Comparison of ENCODE assay signal across 22 cellular contexts in genomic region chr10:17179002-17179401, GRCh38. TPM values are rescaled to one million over a fixed set of nuclear protein-coding genes. Genes with fewer than 3 reads are reported as not detected.
DNase-seq lines count a peak whose midpoint lies in the region; ATAC-seq, FAIRE-seq and TF ChIP-seq lines count a peak whose summit lies in the region.
"Had no signal": no experiment of that assay in that cellular context is flagged by ENCODE, and none has a peak within 500 bp of the region (broad histone marks: within the 10 kb centered on the region; RNA-seq: fewer than 3 reads in every experiment).

No MANE protein-coding gene starts in this region.

- WGBS in K562 (ENCODE audit: insufficient coverage, low coverage, missing lambda C conversion rate) = 53% methylated on average over 3 of the region's 3 CpGs

- FAIRE-seq in H54 (lab: Jason Lieb, UNC) (peak; percentile 91), K562 (lab: Jason Lieb, UNC) (peak; percentile 23)
- FAIRE-seq: GM12878 had no signal

- TF ChIP-seq CTCF in K562 (IDR thresholded peaks at IDR 0.05 in 2 of 3, conservative IDR thresholded peaks at IDR 0.05 in 1 of 3; ENCODE audit: insufficient read depth in 2 of 3, low read depth in 1 of 3, low read length in 3 of 3) = no peak
- TF ChIP-seq CTCF in osteoblast (IDR thresholded peaks at IDR 0.05; ENCODE audit: extremely low read depth, low read depth, low read length) = no peak
- no peak for TF ChIP-seq CTCF in GM10248 (IDR thresholded peaks at IDR 0.05; ENCODE audit: control extremely low read depth, extremely low read depth, low read depth, missing control alignments)

- no TSS peak for BruUV-seq in K562 (replicated peaks; lab: Mats Ljungman, UMichigan)

- no peaks in the 10 kb centered on the region for H3K79me2 ChIP-seq in K562 (ENCODE audit: control insufficient read depth, insufficient read depth, low read length)
- H3K79me2 ChIP-seq in osteoblast (ENCODE audit: insufficient read depth, low read length) = no peaks in the 10 kb centered on the region

- in situ Hi-C loops in K562 (cut with MboI) = no loop called here

- H3K27me3 ChIP-seq in K562 (ENCODE audit: control insufficient read depth in 2 of 2, insufficient read depth in 2 of 2, low read length in 2 of 2) (no peaks in the 10 kb centered on the region), osteoblast (ENCODE audit: insufficient read depth, low read length) (no peaks in the 10 kb centered on the region)
- H3K27me3 ChIP-seq: esophagus muscularis mucosa, thyroid gland had no signal

- no peak overlapping the region for H3K9ac ChIP-seq in K562 (ENCODE audit: insufficient read depth in 1 of 2, low read depth in 2 of 2, low read length in 2 of 2)

- H3K4me3 ChIP-seq in K562 (no peak overlapping the region), osteoblast (ENCODE audit: insufficient read depth, low read length) (no peak overlapping the region)
- H3K4me3 ChIP-seq: esophagus muscularis mucosa, GM12878, lung, thyroid gland had no signal

- no peaks in the 10 kb centered on the region for H4K20me1 ChIP-seq in K562 (replicated peaks; ENCODE audit: control insufficient read depth, insufficient read depth, low read length)
- H4K20me1 ChIP-seq in osteoblast (ENCODE audit: insufficient read depth, low read length) = no peaks in the 10 kb centered on the region

- POLR2A ChIA-PET in K562 (lab: Yijun Ruan, JAX) (interaction anchor here (0.8 to 1.4 kb wide), 3 partner anchors 12 to 57 kb away, joined by 3 to 4 read pairs (median 3); no protein-coding TSS in a partner anchor), GM10248 (lab: Yijun Ruan, JAX) (no interaction called here)

- H3K4me2 ChIP-seq in K562 (ENCODE audit: insufficient read depth, low read length) = no peak overlapping the region
- peak overlapping the region; percentile 25 for H3K4me2 ChIP-seq in osteoblast (ENCODE audit: insufficient read depth, low read length)

- intact Hi-C loops in K562 (cut with micrococcal nuclease) = no loop called here

- ATAC-seq in K562 = no peak
- no peak for ATAC-seq in HG02798 (IDR thresholded peaks at IDR 0.05; ENCODE audit: poor library complexity, unreplicated experiment)
- ATAC-seq in GM21786 (IDR thresholded peaks at IDR 0.05; ENCODE audit: unreplicated experiment) = no peak
- ATAC-seq: GM12878 had no signal

- no peaks in the 10 kb centered on the region for H3K9me3 ChIP-seq in K562 (replicated peaks; ENCODE audit: control insufficient read depth, insufficient read depth, low read depth, low read length)
- no peaks in the 10 kb centered on the region for H3K9me3 ChIP-seq in osteoblast (ENCODE audit: low read depth, low read length)
- H3K9me3 ChIP-seq: esophagus muscularis mucosa, thyroid gland had no signal

- TF ChIP-seq POLR2A in H54 (IDR thresholded peaks at IDR 0.05; ENCODE audit: low read depth, low read length) (no peak), K562 (conservative IDR thresholded peaks at IDR 0.05) (no peak)

- H2AFZ ChIP-seq in K562 (ENCODE audit: low read depth, low read length) (no peak overlapping the region), osteoblast (ENCODE audit: low read length) (no peak overlapping the region)

- no peak for TF ChIP-seq RAD21 in K562 (CRISPR knock-in tag; conservative IDR thresholded peaks at IDR 0.05 in 1 of 2, IDR thresholded peaks at IDR 0.05 in 1 of 2)

- no peaks in the 10 kb centered on the region for H3K9me1 ChIP-seq in K562 (ENCODE audit: control insufficient read depth, insufficient read depth, low read length)

- H3K4me1 ChIP-seq in K562 (replicated peaks in 1 of 2; ENCODE audit: control insufficient read depth in 2 of 2, insufficient read depth in 2 of 2, low read length in 2 of 2) (no peaks in the 10 kb centered on the region; a peak in 1 of 5 replicates), osteoblast (ENCODE audit: insufficient read depth, low read length) (peaks cover 20% of the 10 kb centered on the region)

- no peak for DNase-seq in H54 (ENCODE audit: insufficient read length, low spot score)
- DNase-seq in NOMO-1 treated with DMSO at 0.1 percent for 48 hours (lab: John Stamatoyannopoulos, UW; ENCODE audit: unreplicated experiment) = peak; percentile 50
- DNase-seq in K562 (ENCODE audit: extremely low read depth in 1 of 4, low spot score in 3 of 4) = no peak
- DNase-seq in osteoblast (ENCODE audit: insufficient read length, low spot score, missing footprints) = no peak
- DNase-seq in NCI-H1048 (lab: John Stamatoyannopoulos, UW) = no peak
- DNase-seq in GM10248 (ENCODE audit: extremely low spot score) = no peak
- DNase-seq: activated CD8-positive, alpha-beta memory T cell treated with anti-CD3 and anti-CD28 coated beads for 24 hours; activated naive CD4-positive, alpha-beta T cell treated with anti-CD3 and anti-CD28 coated beads for 36 hours; activated T-cell treated with anti-CD3 and anti-CD28 coated beads, Interleukin-2, amount 50 U/mL, for 24 hours; anterior cingulate cortex; CD4-positive, alpha-beta T cell; Karpas-422; NCI-H510A; nucleus accumbens; stimulated activated CD4-positive, alpha-beta T cell treated with anti-CD3 and anti-CD28 coated beads, Interleukin-2, amount 100 ng/mL, for 48 hours; stimulated activated naive CD4-positive, alpha-beta T cell; thyroid gland had no signal

- H3K36me3 ChIP-seq in K562 (ENCODE audit: control insufficient read depth, insufficient read depth, low read length) (no peaks in the 10 kb centered on the region), osteoblast (ENCODE audit: insufficient read depth, low read length) (no peaks in the 10 kb centered on the region)
- H3K36me3 ChIP-seq: esophagus muscularis mucosa, thyroid gland had no signal

- H3K27ac ChIP-seq in K562 (ENCODE audit: extremely low read depth, low read depth, low read length) (no peak overlapping the region), osteoblast (ENCODE audit: low read depth, low read length) (no peak overlapping the region)
- H3K27ac ChIP-seq: esophagus muscularis mucosa had no signal

- no peak for TF ChIP-seq EP300 in K562 (IDR thresholded peaks at IDR 0.05; ENCODE audit: low read length)

- CTCF ChIA-PET in K562 (lab: Yijun Ruan, JAX; ENCODE audit: low intra/inter-chr PET ratio) = interaction anchor here (0.7 kb wide), 1 partner anchor 574 kb away, joined by 3 read pairs; no protein-coding TSS in a partner anchor
- CTCF ChIA-PET in GM10248 (lab: Yijun Ruan, JAX) = interaction anchor here (1.4 kb wide), 1 partner anchor 12 kb away, joined by 3 read pairs; no protein-coding TSS in a partner anchor

RNA-seq across cellular contexts. Expression of gene TRDMT1, which starts 22.5 kb away (rescaled TPM):
- total RNA-seq in K562 (2011; cell fraction: chromatin; rRNA removed; ENCODE audit: low replicate concordance) = 5.7 and 18.9 TPM in 2 replicates
- total RNA-seq in K562 (2011; cell fraction: nucleolus; rRNA removed) = 2.3 and 4.5 TPM in 2 replicates
- 10.6 and 14.4 TPM in 2 replicates for total RNA-seq in K562 (2011; cell fraction: nucleoplasm; rRNA removed)
- total RNA-seq in K562 (2014; rRNA removed) (5.6 and 6.9 TPM in 2 replicates), K562 (2014; rRNA removed; fragmentation: Illumina TruSeq; extraction: Trizol) (10.5 and 10.7 TPM in 2 replicates), K562 (2015; rRNA removed; fragmentation: Illumina TruSeq; extraction: Trizol) (5.6 and 7.0 TPM in 2 replicates), K562 (2021) (9.1 and 10.2 TPM in 2 replicates), osteoblast (7.1 and 7.6 TPM in 2 replicates)
- polyA plus RNA-seq in K562 (2011; rRNA removed) (6.9 and 12.6 TPM in 2 replicates), K562 (2014; fragmentation: Illumina TruSeq; extraction: Trizol) (6.5 and 9.6 TPM in 2 replicates), K562 (2014; fragmentation: Nextera tagmentation; extraction: Ambion mirVana) (1 to 10 TPM; 8.7 to 9.3 TPM), K562 (2014; rRNA removed) (5.4 and 6.2 TPM in 2 replicates)
- polyA plus RNA-seq in K562 (2011; cell fraction: cytosol; rRNA removed) = 1.8 and 2.4 TPM in 2 replicates
- polyA plus RNA-seq in K562 (2011; cell fraction: nucleus; rRNA removed) = 5.4 and 6.7 TPM in 2 replicates
- polyA plus RNA-seq in K562 (2012) = 4.1 and 6.4 TPM in 2 replicates
- 10.9 and 12.3 TPM in 2 replicates for polyA minus RNA-seq in K562 (2011; rRNA and poly(A)+ RNA removed)
- polyA minus RNA-seq in K562 (2011; cell fraction: cytosol; rRNA and poly(A)+ RNA removed) = 4.1 and 7.2 TPM in 2 replicates
- polyA minus RNA-seq in K562 (2011; cell fraction: nucleus; rRNA and poly(A)+ RNA removed) = 7.5 and 12.0 TPM in 2 replicates

RNA-seq across cellular contexts. Expression of gene VIM, which starts 49.0 kb away (rescaled TPM):
- 119 and 160 TPM in 2 replicates for total RNA-seq in K562 (2011; cell fraction: chromatin; rRNA removed; ENCODE audit: low replicate concordance)
- 119 and 169 TPM in 2 replicates for total RNA-seq in K562 (2011; cell fraction: nucleolus; rRNA removed)
- 116 and 178 TPM in 2 replicates for total RNA-seq in K562 (2011; cell fraction: nucleoplasm; rRNA removed)
- 604 and 655 TPM in 2 replicates for total RNA-seq in K562 (2014; rRNA removed)
- 264 and 301 TPM in 2 replicates for total RNA-seq in K562 (2014; rRNA removed; fragmentation: Illumina TruSeq; extraction: Trizol)
- total RNA-seq in K562 (2015; rRNA removed; fragmentation: Illumina TruSeq; extraction: Trizol) = 441 and 490 TPM in 2 replicates
- total RNA-seq in K562 (2021) = 571 and 621 TPM in 2 replicates
- 300 and 518 TPM in 2 replicates for polyA plus RNA-seq in K562 (2011; rRNA removed)
- polyA plus RNA-seq in K562 (2011; cell fraction: cytosol; rRNA removed) = 296 and 577 TPM in 2 replicates
- 267 and 332 TPM in 2 replicates for polyA plus RNA-seq in K562 (2011; cell fraction: nucleus; rRNA removed)
- 869 and 1,478 TPM in 2 replicates for polyA plus RNA-seq in K562 (2012)
- polyA plus RNA-seq in K562 (2014; fragmentation: Illumina TruSeq; extraction: Trizol) = 458 and 481 TPM in 2 replicates
- polyA plus RNA-seq in K562 (2014; fragmentation: Nextera tagmentation; extraction: Ambion mirVana) = 100 to 1,000 TPM in 1 of 2 experiments, 10 to 100 TPM in 1; 86.0 to 123 TPM
- polyA plus RNA-seq in K562 (2014; rRNA removed) = 275 and 383 TPM in 2 replicates
- polyA minus RNA-seq in K562 (2011; rRNA and poly(A)+ RNA removed) = 448 and 611 TPM in 2 replicates
- polyA minus RNA-seq in K562 (2011; cell fraction: cytosol; rRNA and poly(A)+ RNA removed) = 361 and 458 TPM in 2 replicates
- polyA minus RNA-seq in K562 (2011; cell fraction: nucleus; rRNA and poly(A)+ RNA removed) = 168 and 199 TPM in 2 replicates
- 10,072 and 10,643 TPM in 2 replicates for total RNA-seq in osteoblast

RNA-seq across cellular contexts. Expression of gene CUBN, which starts 49.4 kb away (rescaled TPM):
- 0.55 and 0.67 TPM in 2 replicates for total RNA-seq in K562 (2011; cell fraction: chromatin; rRNA removed; ENCODE audit: low replicate concordance)
- 0.50 and 0.79 TPM in 2 replicates for total RNA-seq in K562 (2011; cell fraction: nucleolus; rRNA removed)
- 0.38 and 0.95 TPM in 2 replicates for total RNA-seq in K562 (2011; cell fraction: nucleoplasm; rRNA removed)
- total RNA-seq in K562 (2014; rRNA removed) (0.08 and 0.09 TPM in 2 replicates), K562 (2014; rRNA removed; fragmentation: Illumina TruSeq; extraction: Trizol) (0.13 and 0.33 TPM in 2 replicates), K562 (2015; rRNA removed; fragmentation: Illumina TruSeq; extraction: Trizol) (0.22 and 0.23 TPM in 2 replicates), K562 (2021) (0.09 and 0.22 TPM in 2 replicates), osteoblast (0.88 and 1.1 TPM in 2 replicates)
- polyA plus RNA-seq in K562 (2011; rRNA removed) (0.18 and 0.22 TPM in 2 replicates), K562 (2014; fragmentation: Illumina TruSeq; extraction: Trizol) (0.09 and 0.17 TPM in 2 replicates), K562 (2014; fragmentation: Nextera tagmentation; extraction: Ambion mirVana) (under 1 TPM; 0.04 TPM), K562 (2014; rRNA removed) (0.09 and 0.61 TPM in 2 replicates)
- 0.03 and 0.07 TPM in 2 replicates for polyA plus RNA-seq in K562 (2011; cell fraction: cytosol; rRNA removed)
- 0.48 and 1.2 TPM in 2 replicates for polyA plus RNA-seq in K562 (2011; cell fraction: nucleus; rRNA removed)
- 0.12 and 0.79 TPM in 2 replicates for polyA plus RNA-seq in K562 (2012)
- 0.48 and 0.67 TPM in 2 replicates for polyA minus RNA-seq in K562 (2011; rRNA and poly(A)+ RNA removed)
- not detected in 2 replicates for polyA minus RNA-seq in K562 (2011; cell fraction: cytosol; rRNA and poly(A)+ RNA removed)
- polyA minus RNA-seq in K562 (2011; cell fraction: nucleus; rRNA and poly(A)+ RNA removed) = 0.40 and 1.6 TPM in 2 replicates

Comparison
In these comparisons a context has a peak if more than half of its experiments do, and no peak if none do; other contexts are left out.
1. RNA of gene VIM, which starts 49.0 kb away (total RNA-seq): 10,072 to 10,643 TPM in osteoblast; 116 to 655 TPM in K562; every median in the first group is over 10 times any median in the second.